15 cellular contexts compared by ENCODE assay signal in genomic region chr14:32571995-32572866, GRCh38.
A peak's percentile ranks its signal among the peaks of the same experiment; 100 is the strongest.
DNase-seq lines count a peak whose midpoint lies in the region; ATAC-seq and TF ChIP-seq lines count a peak whose summit lies in the region.
"Had no signal": no experiment of that assay in that cellular context is flagged by ENCODE, and none has a peak within 500 bp of the region (broad histone marks: within the 10 kb centered on the region; RNA-seq: fewer than 3 reads in every experiment).

No MANE protein-coding gene starts in this region.

- H3K9me3 ChIP-seq in mucosa of descending colon = no peaks in the 10 kb centered on the region
- H3K9me3 ChIP-seq: BLaER1, psoas muscle had no signal

- no peaks in the 10 kb centered on the region for H3K36me3 ChIP-seq in mucosa of descending colon (ENCODE audit: low read depth)
- H3K36me3 ChIP-seq: BLaER1 had no signal

- DNase-seq in mucosa of descending colon (peak in 2 of 3 donors; percentile 32 to 80), cerebellar nuclear complex (lab: John Stamatoyannopoulos, UW) (no peak), HT-29 (ENCODE audit: low spot score) (no peak), ecto neural progenitor cell (ENCODE audit: low spot score) (no peak)
- no peak for DNase-seq in activated CD8-positive, alpha-beta memory T cell treated with anti-CD3 and anti-CD28 coated beads, Interleukin-2, amount 50 U/mL, for 48 hours
- DNase-seq: effector memory CD8-positive, alpha-beta T cell; GDM1; mesenchymal stem cell; psoas muscle; T1000 had no signal

- peaks cover 3% of the 10 kb centered on the region for H3K4me1 ChIP-seq in mucosa of descending colon (ENCODE audit: low read depth)
- H3K4me1 ChIP-seq: BLaER1 had no signal

- no peak for TF ChIP-seq CTCF in mucosa of descending colon (IDR thresholded peaks at IDR 0.05)

- no peak overlapping the region for H3K4me3 ChIP-seq in mucosa of descending colon
- H3K4me3 ChIP-seq: BLaER1, psoas muscle had no signal

- ATAC-seq in GM19023 (IDR thresholded peaks at IDR 0.05; ENCODE audit: unreplicated experiment) = peak; percentile 66
- peak; percentile 47 for ATAC-seq in HG02571 (IDR thresholded peaks at IDR 0.05; ENCODE audit: unreplicated experiment)
- peak; percentile 41 for ATAC-seq in HG03469 (IDR thresholded peaks at IDR 0.05; ENCODE audit: unreplicated experiment)
- peak; percentile 95 for ATAC-seq in mucosa of descending colon
- ATAC-seq: effector memory CD8-positive, alpha-beta T cell; Panc1; psoas muscle had no signal

- intact Hi-C loops in mucosa of descending colon (cut with DNase I, micrococcal nuclease) = loop anchor here (10.0 kb wide), 2 partner anchors 863 to 1223 kb away; no protein-coding TSS in a partner anchor

Comparison
In these comparisons a context has a peak if more than half of its experiments do, and no peak if none do; other contexts are left out.
1. ATAC-seq: peak in every context shown above with its lines; median percentile 95 in mucosa of descending colon; 66 in GM19023; 47 in HG02571; 41 in HG03469.
2. DNase-seq: peak in mucosa of descending colon (2 of 3); none in cerebellar nuclear complex (0 of 2), HT-29 (single experiment), ecto neural progenitor cell (single experiment) and activated CD8-positive, alpha-beta memory T cell treated with anti-CD3 and anti-CD28 coated beads, Interleukin-2, amount 50 U/mL, for 48 hours (single experiment).